In genomic region chr1:235083589-235084323, GRCh38 we compare ENCODE assay signal across 8 cellular contexts. TPM values are rescaled to one million over a fixed set of nuclear protein-coding genes. Genes with fewer than 3 reads are reported as not detected.
DNase-seq lines count a peak whose midpoint lies in the region; ATAC-seq and TF ChIP-seq lines count a peak whose summit lies in the region.

No MANE protein-coding gene starts in this region.

- intact Hi-C loops in activated naive CD4-positive, alpha-beta T cell treated with anti-CD3 and anti-CD28 coated beads for 36 hours (cut with micrococcal nuclease) = loop anchor here (1.0 to 2.0 kb wide), 9 partner anchors 120 to 761 kb away; no protein-coding TSS in a partner anchor

- H3K9me3 Mint-ChIP-seq in activated naive CD4-positive, alpha-beta T cell treated with anti-CD3 and anti-CD28 coated beads for 36 hours = no peaks in the 10 kb centered on the region
- no peaks in the 10 kb centered on the region for H3K9me3 Mint-ChIP-seq in osteocyte (ENCODE audit: unreplicated experiment)

- H2AFZ ChIP-seq in MM.1S (ENCODE audit: low read length) = peak overlapping the region; percentile 69

- peak overlapping the region; percentile 80 for H3K27ac Mint-ChIP-seq in activated naive CD4-positive, alpha-beta T cell treated with anti-CD3 and anti-CD28 coated beads for 36 hours
- H3K27ac Mint-ChIP-seq in osteocyte (ENCODE audit: unreplicated experiment) = peak overlapping the region; percentile 96

- H3K36me3 Mint-ChIP-seq in activated naive CD4-positive, alpha-beta T cell treated with anti-CD3 and anti-CD28 coated beads for 36 hours (ENCODE audit: low read depth) = no peaks in the 10 kb centered on the region
- H3K36me3 Mint-ChIP-seq in osteocyte (ENCODE audit: unreplicated experiment) = no peaks in the 10 kb centered on the region

- H3K4me1 Mint-ChIP-seq in activated naive CD4-positive, alpha-beta T cell treated with anti-CD3 and anti-CD28 coated beads for 36 hours (ENCODE audit: low read depth) = peaks cover 16% of the 10 kb centered on the region
- peaks cover 28% of the 10 kb centered on the region for H3K4me1 Mint-ChIP-seq in osteocyte (ENCODE audit: unreplicated experiment)

- ATAC-seq in gastroesophageal sphincter = peak; percentile 94

- H3K4me1 ChIP-seq in MM.1S (ENCODE audit: low read length) (peaks cover 33% of the 10 kb centered on the region), gastroesophageal sphincter (peaks cover 0 to 43% (median 35%) of the 10 kb centered on the region in 3 donors), tibial nerve (peaks cover 0 to 57% (median 29%) of the 10 kb centered on the region in 4 donors)

- TF ChIP-seq CTCF in MM.1S (IDR thresholded peaks at IDR 0.05; ENCODE audit: low read length) (peak; percentile 98), gastroesophageal sphincter (IDR thresholded peaks at IDR 0.05) (peak; percentile 90 to 99 (median 96)), osteocyte (IDR thresholded peaks at IDR 0.05) (peak; percentile 99), tibial nerve (IDR thresholded peaks at IDR 0.05) (peak; percentile 91 to 96 (median 93))

- H3K4me3 Mint-ChIP-seq in activated naive CD4-positive, alpha-beta T cell treated with anti-CD3 and anti-CD28 coated beads for 36 hours = peak overlapping the region; percentile 46
- H3K4me3 Mint-ChIP-seq in osteocyte (ENCODE audit: unreplicated experiment) = peak overlapping the region; percentile 60

- no peaks in the 10 kb centered on the region for H3K9me3 ChIP-seq in MM.1S (replicated peaks; ENCODE audit: insufficient read depth, low read length)
- H3K9me3 ChIP-seq in gastroesophageal sphincter = no peaks in the 10 kb centered on the region
- no peaks in the 10 kb centered on the region for H3K9me3 ChIP-seq in tibial nerve

- H3K4me2 ChIP-seq in MM.1S (ENCODE audit: low read depth, low read length) = peak overlapping the region; percentile 88

- CTCF ChIA-PET in activated naive CD4-positive, alpha-beta T cell treated with anti-CD3 and anti-CD28 coated beads for 36 hours (lab: Charles Lee) = interaction anchor here (0.6 to 4.2 kb wide), 38 partner anchors 8 to 599 kb away, joined by 3 to 26 read pairs (median 4); no protein-coding TSS in a partner anchor

- H3K27ac ChIP-seq in MM.1S (ENCODE audit: low read length) (peak overlapping the region; percentile 78), gastroesophageal sphincter (peak overlapping the region; percentile 92 to 94 (median 93)), tibial nerve (peak overlapping the region; percentile 79 to 96 (median 84))

- H3K9me2 ChIP-seq in MM.1S (replicated peaks; ENCODE audit: insufficient read depth, low read length) = no peaks in the 10 kb centered on the region

- WGBS in gastroesophageal sphincter (ENCODE audit: low coverage in 1 of 2), 2 donors = 5 to 20% methylated on average over 1 to 12 of the region's 16 CpGs
- WGBS in tibial nerve, 2 donors = 18 to 19% methylated on average over 16 of the region's 16 CpGs

- H3K79me2 ChIP-seq in MM.1S (ENCODE audit: low read length) = no peaks in the 10 kb centered on the region

- no peak for TF ChIP-seq EP300 in gastroesophageal sphincter (IDR thresholded peaks at IDR 0.05)
- TF ChIP-seq EP300 in tibial nerve (IDR thresholded peaks at IDR 0.05) = peak in 1 of 2 donors; percentile 86

- peak in 1 of 2 donors; percentile 28 for TF ChIP-seq POLR2A in gastroesophageal sphincter (IDR thresholded peaks at IDR 0.05)
- no peak for TF ChIP-seq POLR2A in tibial nerve (IDR thresholded peaks at IDR 0.05)

- H3K36me3 ChIP-seq in MM.1S (replicated peaks; ENCODE audit: insufficient read depth, low read length) (no peaks in the 10 kb centered on the region), gastroesophageal sphincter (no peaks in the 10 kb centered on the region), tibial nerve (no peaks in the 10 kb centered on the region)

- peak; percentile 93 for DNase-seq in Daoy (ENCODE audit: low read depth)
- DNase-seq in H4 (ENCODE audit: low spot score) = peak; percentile 94
- DNase-seq in MM.1S = peak; percentile 89
- DNase-seq in SIG-M5 (lab: John Stamatoyannopoulos, UW) = peak; percentile 95
- peak; percentile 87 for DNase-seq in activated naive CD4-positive, alpha-beta T cell treated with anti-CD3 and anti-CD28 coated beads for 36 hours
- peak; percentile 90 for DNase-seq in osteocyte (ENCODE audit: extremely low spot score, unreplicated experiment)
- DNase-seq in tibial nerve (ENCODE audit: low spot score in 2 of 2) = peak; percentile 67 to 76

- no peaks in the 10 kb centered on the region for H4K20me1 ChIP-seq in MM.1S (ENCODE audit: insufficient read depth, low read length)

- H3K9ac ChIP-seq in MM.1S (ENCODE audit: low read length) = peak overlapping the region; percentile 71

- H3K4me3 ChIP-seq in MM.1S (ENCODE audit: low read length) = peak overlapping the region; percentile 45
- H3K4me3 ChIP-seq in gastroesophageal sphincter = peak overlapping the region; percentile 5 to 39
- peak overlapping the region; percentile 21 to 49 (median 30) for H3K4me3 ChIP-seq in tibial nerve

- H3K27me3 ChIP-seq in MM.1S (replicated peaks; ENCODE audit: insufficient read depth, low read length) (no peaks in the 10 kb centered on the region), gastroesophageal sphincter (no peaks in the 10 kb centered on the region), tibial nerve (no peaks in the 10 kb centered on the region)

- H3K27me3 Mint-ChIP-seq in activated naive CD4-positive, alpha-beta T cell treated with anti-CD3 and anti-CD28 coated beads for 36 hours (ENCODE audit: low read depth) = no peaks in the 10 kb centered on the region
- no peaks in the 10 kb centered on the region for H3K27me3 Mint-ChIP-seq in osteocyte (ENCODE audit: unreplicated experiment)

- H3F3A ChIP-seq in MM.1S (ENCODE audit: insufficient read depth, low read length) = peaks cover 23% of the 10 kb centered on the region

RNA-seq across cellular contexts. Expression of gene TOMM20, which starts 44.9 kb away (rescaled TPM):
- 73.2 and 86.1 TPM in 2 replicates for total RNA-seq in Daoy (2014; rRNA removed; shearing (Covaris generic))
- total RNA-seq in H4 (2014; rRNA removed; shearing (Covaris generic)) = 48.1 and 69.7 TPM in 2 replicates
- 100 to 1,000 TPM; 155 to 192 TPM for total RNA-seq in activated naive CD4-positive, alpha-beta T cell treated with anti-CD3 and anti-CD28 coated beads for 36 hours
- total RNA-seq in gastroesophageal sphincter (100 to 1,000 TPM in 2 of 4 donors, 10 to 100 TPM in 2; 57.8 to 111 (median 99.1) TPM), osteocyte (99.1 and 100 TPM in 2 replicates), tibial nerve (100 to 1,000 TPM in 1 of 4 donors, 10 to 100 TPM in 3; 57.6 to 105 (median 83.1) TPM)

Comparison
In these comparisons a context has a peak if more than half of its experiments do, and no peak if none do; other contexts are left out.
1. Peak in every context shown above with its lines: DNase-seq, ATAC-seq, H3K4me3 ChIP-seq and H3K27ac ChIP-seq.